ENCODE assay signal across 8 cellular contexts in genomic region chr17:21127508-21128077, GRCh38. TPM values are rescaled to one million over a fixed set of nuclear protein-coding genes. Genes with fewer than 3 reads are reported as not detected.
DNase-seq lines count a peak whose midpoint lies in the region; ATAC-seq, FAIRE-seq and TF ChIP-seq lines count a peak whose summit lies in the region.

No MANE protein-coding gene starts in this region.

- H3K27ac ChIP-seq in HEK293 (ENCODE audit: extremely low read depth, low read depth, low read length) = peak overlapping the region; percentile 80
- peak overlapping the region in 20 of 21 experiments; percentile 79 to 98 (median 92) for H3K27ac ChIP-seq in skin epidermis

- H3K4me1 ChIP-seq in HEK293 (ENCODE audit: control insufficient read depth, insufficient read depth, low read length) = peaks cover 2% of the 10 kb centered on the region

- H3K4me3 Mint-ChIP-seq in glutamatergic neuron (ENCODE audit: unreplicated experiment) = peak overlapping the region; percentile 99

- TF ChIP-seq CTCF in HEK293 (tag by site-specific recombination; IDR thresholded peaks at IDR 0.05) (no peak), WI38 (IDR thresholded peaks at IDR 0.05; ENCODE audit: low read depth, low read length) (no peak), glutamatergic neuron (IDR thresholded peaks at IDR 0.05; ENCODE audit: partially characterized antibody, unreplicated experiment) (no peak)

- H3K36me3 ChIP-seq in HEK293 (ENCODE audit: control insufficient read depth in 2 of 2, insufficient read depth in 1 of 2, low read length in 2 of 2) = no peaks in the 10 kb centered on the region

- DNase-seq in glutamatergic neuron (no peak), retina (no peak), GM12891 (ENCODE audit: insufficient read length, low spot score) (no peak)
- DNase-seq in stimulated activated CD4-positive, alpha-beta T cell treated with anti-CD3 and anti-CD28 coated beads, Interleukin-2, amount 100 ng/mL, for 24 hours = no peak

- ATAC-seq in HG02981 (IDR thresholded peaks at IDR 0.05; ENCODE audit: unreplicated experiment) = no peak

- peaks cover 2% of the 10 kb centered on the region for H3K9me3 Mint-ChIP-seq in glutamatergic neuron (ENCODE audit: unreplicated experiment)

- H3K4me3 ChIP-seq in HEK293 (ENCODE audit: low read depth, low read length) (peak overlapping the region; percentile 90), WI38 (ENCODE audit: low read depth, low read length) (peak overlapping the region; percentile 94), skin epidermis (peak overlapping the region; percentile 61 to 88 (median 73))

- CTCF ChIA-PET in HEK293 (lab: Yijun Ruan, JAX) = interaction anchor here (0.7 to 7.0 kb wide), 10 partner anchors 9 to 329 kb away, joined by 3 to 49 read pairs (median 3); no protein-coding TSS in a partner anchor

- no peak for FAIRE-seq in GM12891 (lab: Jason Lieb, UNC)

- H3K4me1 Mint-ChIP-seq in glutamatergic neuron (ENCODE audit: low read depth, unreplicated experiment) = peaks cover 3% of the 10 kb centered on the region

- H3K36me3 Mint-ChIP-seq in glutamatergic neuron (ENCODE audit: unreplicated experiment) = no peaks in the 10 kb centered on the region

- peaks cover 3% of the 10 kb centered on the region for H3K27me3 Mint-ChIP-seq in glutamatergic neuron (ENCODE audit: unreplicated experiment)

- POLR2A ChIA-PET in HEK293 (lab: Yijun Ruan, JAX) = interaction anchor here (1.4 to 3.1 kb wide), 3 partner anchors 28 to 158 kb away, joined by 4 to 14 read pairs (median 4); partner anchors contain the start of gene USP22

- H3K27ac Mint-ChIP-seq in glutamatergic neuron (ENCODE audit: unreplicated experiment) = peak overlapping the region; percentile 53

- no peak for TF ChIP-seq POLR2A in GM12891 (IDR thresholded peaks at IDR 0.05; ENCODE audit: low read depth, low read length)

- no peaks in the 10 kb centered on the region for H3K9me3 ChIP-seq in HEK293 (ENCODE audit: control insufficient read depth, insufficient read depth, low read depth, low read length)

TF ChIP-seq in HEK293, 187 proteins besides CTCF, POLR2A, EP300 and RAD21:
- TF ChIP-seq, protein P1, sequence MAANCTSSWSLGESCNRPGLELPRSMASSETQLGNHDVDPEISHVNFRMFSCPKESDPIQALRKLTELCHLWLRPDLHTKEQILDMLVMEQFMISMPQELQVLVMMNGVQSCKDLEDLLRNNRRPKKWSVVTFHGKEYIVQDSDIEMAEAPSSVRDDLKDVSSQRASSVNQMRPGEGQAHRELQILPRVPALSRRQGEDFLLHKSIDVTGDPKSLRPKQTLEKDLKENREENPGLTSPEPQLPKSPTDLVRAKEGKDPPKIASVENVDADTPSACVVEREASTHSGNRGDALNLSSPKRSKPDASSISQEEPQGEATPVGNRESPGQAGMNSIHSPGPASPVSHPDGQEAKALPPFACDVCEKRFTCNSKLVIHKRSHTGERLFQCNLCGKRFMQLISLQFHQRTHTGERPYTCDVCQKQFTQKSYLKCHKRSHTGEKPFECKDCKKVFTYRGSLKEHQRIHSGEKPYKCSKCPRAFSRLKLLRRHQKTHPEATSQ (tag by site-specific recombination; IDR thresholded peaks at IDR 0.05) = no peak
- TF ChIP-seq ZNF629 (tag by site-specific recombination; IDR thresholded peaks at IDR 0.05) (no peak), ZNF157 (tag by site-specific recombination; IDR thresholded peaks at IDR 0.05) (peak; percentile 79), ZNF19 (tag by site-specific recombination; IDR thresholded peaks at IDR 0.05; ENCODE audit: low read depth) (no peak)

TF ChIP-seq in GM12891, 5 proteins besides CTCF, POLR2A, EP300 and RAD21:
- no peak for TF ChIP-seq TAF1 (IDR thresholded peaks at IDR 0.05; ENCODE audit: low read depth, low read length)
- no peak for TF ChIP-seq PAX5 (IDR thresholded peaks at IDR 0.05; ENCODE audit: insufficient read depth, low read length, severe bottlenecking)
- no peak for TF ChIP-seq SPI1 (IDR thresholded peaks at IDR 0.05; ENCODE audit: low read depth, low read length)
- no peak for TF ChIP-seq POLR2AphosphoS5 (IDR thresholded peaks at IDR 0.05; ENCODE audit: low read depth, low read length)
- TF ChIP-seq POU2F2 (IDR thresholded peaks at IDR 0.05; ENCODE audit: low read depth, low read length) = no peak
TF ChIP-seq in GM12891: peak in this region for 0.

RNA-seq across cellular contexts. Expression of gene DHRS7B, which starts 0.8 kb away (rescaled TPM):
- total RNA-seq in glutamatergic neuron (ENCODE audit: unreplicated experiment) = 8.3 TPM
- 11.0 TPM for polyA plus RNA-seq in GM12891 (2012; ENCODE audit: low read depth, missing spikeins)
